ENCODE assay signal across 14 cellular contexts in the genomic region with DNA sequence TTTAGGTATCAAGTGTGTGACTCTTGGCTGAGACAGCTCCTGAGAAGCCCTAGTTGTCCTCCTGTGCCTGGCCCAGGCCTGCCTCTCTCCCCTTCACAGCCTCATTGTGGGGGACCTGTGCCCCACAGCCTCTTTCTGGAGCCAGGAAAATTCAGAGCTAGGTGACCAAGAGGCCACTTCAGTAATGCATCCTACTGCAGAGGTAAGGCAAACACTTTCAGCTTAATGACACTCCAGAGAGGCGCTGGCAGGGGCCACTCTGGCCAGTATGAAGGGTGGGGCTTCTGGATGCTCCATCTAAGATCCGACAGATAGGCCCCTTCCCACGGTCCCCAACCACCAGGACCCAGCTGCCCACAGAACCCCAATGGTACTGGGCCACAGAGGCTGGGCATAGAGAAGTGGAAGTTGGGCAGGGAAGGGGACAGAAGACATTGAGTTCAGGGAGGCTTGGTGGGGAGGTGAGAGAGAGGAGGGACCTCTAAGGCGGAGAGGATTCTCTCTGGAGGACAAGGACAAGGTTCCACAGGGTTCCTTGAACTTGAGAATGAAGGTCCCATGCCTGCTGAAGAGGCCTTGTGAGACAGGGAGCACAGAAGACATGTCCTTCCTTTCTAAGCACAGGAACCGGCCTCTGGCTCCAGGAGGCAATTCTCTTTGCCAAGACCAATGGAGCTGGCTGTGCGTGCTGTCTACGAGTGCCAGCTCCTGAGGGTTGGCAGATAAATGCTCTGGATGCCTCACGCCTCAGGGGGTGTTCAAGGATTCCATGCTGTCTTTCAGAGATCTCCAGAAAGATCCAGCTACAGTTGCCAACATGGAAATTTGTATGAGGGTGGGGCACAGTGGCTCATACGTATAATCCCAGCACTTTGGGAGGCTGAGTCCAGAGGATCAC. TPM values are rescaled to one million over a fixed set of nuclear protein-coding genes. Genes with fewer than 3 reads are reported as not detected.
DNase-seq lines count a peak whose midpoint lies in the region; ATAC-seq and TF ChIP-seq lines count a peak whose summit lies in the region.
"Had no signal": no experiment of that assay in that cellular context is flagged by ENCODE, and none has a peak within 500 bp of the region (broad histone marks: within the 10 kb centered on the region; RNA-seq: fewer than 3 reads in every experiment).

No MANE protein-coding gene starts in this region.

- peaks cover 35% of the 10 kb centered on the region for H3K4me1 Mint-ChIP-seq in HFFc6 (ENCODE audit: low read depth)
- H3K4me1 Mint-ChIP-seq in activated CD4-positive, alpha-beta T cell treated with anti-CD3 and anti-CD28 coated beads for 36 hours, result no peaks in the 10 kb centered on the region
- no peaks in the 10 kb centered on the region for H3K4me1 Mint-ChIP-seq in naive thymus-derived CD8-positive, alpha-beta T cell
- H3K4me1 Mint-ChIP-seq: activated CD4-positive, alpha-beta memory T cell treated with anti-CD3 and anti-CD28 coated beads, Interleukin-2, amount 10 ng/mL, durations not matched to agents 7 days and 5 days had no signal

- H3K9me3 ChIP-seq in left ventricle myocardium inferior (replicated peaks), result peaks cover 11% of the 10 kb centered on the region
- H3K9me3 ChIP-seq: mucosa of descending colon had no signal

- no peaks in the 10 kb centered on the region for H3K36me3 ChIP-seq in left ventricle myocardium inferior

- no peaks in the 10 kb centered on the region for H3K9me3 Mint-ChIP-seq in HFFc6
- H3K9me3 Mint-ChIP-seq in activated CD4-positive, alpha-beta T cell treated with anti-CD3 and anti-CD28 coated beads for 36 hours (ENCODE audit: low read depth), result no peaks in the 10 kb centered on the region
- no peaks in the 10 kb centered on the region for H3K9me3 Mint-ChIP-seq in naive thymus-derived CD8-positive, alpha-beta T cell
- H3K9me3 Mint-ChIP-seq: activated CD4-positive, alpha-beta memory T cell treated with anti-CD3 and anti-CD28 coated beads, Interleukin-2, amount 10 ng/mL, durations not matched to agents 7 days and 5 days; activated T-helper 1 cell treated with anti-CD3 and anti-CD28 coated beads, Interleukin-12 subunit alpha, Interleukin-12 subunit beta, Interleukin-2, Interleukin-4 antibody, amounts not matched to agents 30 ng/mL and 10 ng/mL and 1 ng/mL, durations not matched to agents 14 hours and 24 hours and 36 hours had no signal

- no peak overlapping the region for H3K4me3 Mint-ChIP-seq in HFFc6
- H3K4me3 Mint-ChIP-seq in activated CD4-positive, alpha-beta T cell treated with anti-CD3 and anti-CD28 coated beads for 36 hours, result no peak overlapping the region
- no peak overlapping the region for H3K4me3 Mint-ChIP-seq in naive thymus-derived CD8-positive, alpha-beta T cell
- H3K4me3 Mint-ChIP-seq: activated CD4-positive, alpha-beta memory T cell treated with anti-CD3 and anti-CD28 coated beads, Interleukin-2, amount 10 ng/mL, durations not matched to agents 7 days and 5 days; activated T-helper 1 cell treated with anti-CD3 and anti-CD28 coated beads, Interleukin-12 subunit alpha, Interleukin-12 subunit beta, Interleukin-2, Interleukin-4 antibody, amounts not matched to agents 30 ng/mL and 10 ng/mL and 1 ng/mL, durations not matched to agents 14 hours and 24 hours and 36 hours had no signal

- DNase-seq in HFFc6 (no peak), astrocyte of the hippocampus (ENCODE audit: low read depth, low spot score) (peak; percentile 33), left ventricle myocardium inferior (peak; percentile 49), posterior vena cava (ENCODE audit: low spot score) (peak; percentile 64), erythroblast (lab: John Stamatoyannopoulos, UW) (no peak)
- DNase-seq in activated CD4-positive, alpha-beta T cell treated with anti-CD3 and anti-CD28 coated beads for 36 hours, result no peak
- DNase-seq in naive thymus-derived CD8-positive, alpha-beta T cell, result no peak
- DNase-seq: activated CD4-positive, alpha-beta memory T cell treated with anti-CD3 and anti-CD28 coated beads, Interleukin-2, amount 10 ng/mL, durations not matched to agents 7 days and 5 days; NCI-H2227 treated with DMSO at 0.1 percent for 48 hours; stimulated activated CD4-positive, alpha-beta T cell treated with anti-CD3 and anti-CD28 coated beads, Interleukin-15, amount 100 ng/mL, for 24 hours had no signal

- POLR2A ChIA-PET in activated CD4-positive, alpha-beta T cell treated with anti-CD3 and anti-CD28 coated beads for 36 hours (lab: Charles Lee), result no interaction called here
- POLR2A ChIA-PET in naive thymus-derived CD8-positive, alpha-beta T cell (lab: Charles Lee), result no interaction called here

- TF ChIP-seq CTCF in HFFc6 (IDR thresholded peaks at IDR 0.05) (no peak), left ventricle myocardium inferior (IDR thresholded peaks at IDR 0.05; ENCODE audit: borderline replicate concordance) (no peak)

- intact Hi-C loops in left ventricle myocardium inferior (cut with micrococcal nuclease), result no loop called here
- intact Hi-C loops in posterior vena cava (cut with DNase I), result loop anchor here (1.0 to 10.0 kb wide), 2 partner anchors 31 to 647 kb away; no protein-coding TSS in a partner anchor
- intact Hi-C loops in activated CD4-positive, alpha-beta T cell treated with anti-CD3 and anti-CD28 coated beads for 36 hours (cut with DNase I, micrococcal nuclease), result no loop called here

- H3K27ac ChIP-seq in left ventricle myocardium inferior (replicated peaks), result peak overlapping the region; percentile 79
- H3K27ac ChIP-seq: parathyroid adenoma had no signal

- ATAC-seq in activated CD4-positive, alpha-beta T cell treated with anti-CD3 and anti-CD28 coated beads for 36 hours, result no peak
- no peak for ATAC-seq in naive thymus-derived CD8-positive, alpha-beta T cell
- no peak for ATAC-seq in HG03342 (IDR thresholded peaks at IDR 0.05; ENCODE audit: unreplicated experiment)
- ATAC-seq: mucosa of descending colon had no signal

- no peak for TF ChIP-seq POLR2A in erythroblast (IDR thresholded peaks at IDR 0.05; ENCODE audit: low read length)

- CTCF ChIA-PET in activated CD4-positive, alpha-beta T cell treated with anti-CD3 and anti-CD28 coated beads for 36 hours (lab: Charles Lee), result interaction anchor here (1.4 kb wide), 1 partner anchor 10 kb away, joined by 7 read pairs; no protein-coding TSS in a partner anchor

- no peak overlapping the region for H3K4me3 ChIP-seq in left ventricle myocardium inferior
- H3K4me3 ChIP-seq: mucosa of descending colon had no signal

- peak overlapping the region; percentile 57; the same call in 1 of the 2 replicates for H3K27ac Mint-ChIP-seq in HFFc6
- no peak overlapping the region for H3K27ac Mint-ChIP-seq in activated CD4-positive, alpha-beta T cell treated with anti-CD3 and anti-CD28 coated beads for 36 hours
- H3K27ac Mint-ChIP-seq in naive thymus-derived CD8-positive, alpha-beta T cell, result peak overlapping the region in 2 of 10 donors; percentile 9 to 78
- H3K27ac Mint-ChIP-seq: activated CD4-positive, alpha-beta memory T cell treated with anti-CD3 and anti-CD28 coated beads, Interleukin-2, amount 10 ng/mL, durations not matched to agents 7 days and 5 days; activated T-helper 1 cell treated with anti-CD3 and anti-CD28 coated beads, Interleukin-12 subunit alpha, Interleukin-12 subunit beta, Interleukin-2, Interleukin-4 antibody, amounts not matched to agents 30 ng/mL and 10 ng/mL and 1 ng/mL, durations not matched to agents 14 hours and 24 hours and 36 hours had no signal

- no peaks in the 10 kb centered on the region for H3K27me3 ChIP-seq in left ventricle myocardium inferior (ENCODE audit: low read depth)

- H3K36me3 Mint-ChIP-seq in HFFc6 (ENCODE audit: low read depth), result no peaks in the 10 kb centered on the region
- no peaks in the 10 kb centered on the region for H3K36me3 Mint-ChIP-seq in activated CD4-positive, alpha-beta T cell treated with anti-CD3 and anti-CD28 coated beads for 36 hours (ENCODE audit: low read depth)
- no peaks in the 10 kb centered on the region for H3K36me3 Mint-ChIP-seq in naive thymus-derived CD8-positive, alpha-beta T cell

- H3K27me3 Mint-ChIP-seq in HFFc6 (ENCODE audit: insufficient read depth), result no peaks in the 10 kb centered on the region
- H3K27me3 Mint-ChIP-seq in activated CD4-positive, alpha-beta T cell treated with anti-CD3 and anti-CD28 coated beads for 36 hours, result peaks cover 3% of the 10 kb centered on the region
- H3K27me3 Mint-ChIP-seq in naive thymus-derived CD8-positive, alpha-beta T cell, result peaks cover 0 to 41% (median 14%) of the 10 kb centered on the region in 5 donors

- peaks cover 41% of the 10 kb centered on the region for H3K4me1 ChIP-seq in left ventricle myocardium inferior
- H3K4me1 ChIP-seq: parathyroid adenoma had no signal

RNA-seq across cellular contexts. Expression of a gene that starts 46.4 kb away (rescaled TPM):
- 100 to 1,000 TPM in 5 of 6 experiments, 10 to 100 TPM in 1; 99.6 to 430 (median 111) TPM for total RNA-seq in HFFc6 (2021; fragmentation: NEBNext Ultra II Directional; extraction: Animal tissue kit (Norgen Biotek cat#: 25700))
- total RNA-seq in left ventricle myocardium inferior, result 846 TPM
- 100 to 1,000 TPM; 442 to 500 TPM for total RNA-seq in posterior vena cava
- total RNA-seq in activated CD4-positive, alpha-beta T cell treated with anti-CD3 and anti-CD28 coated beads for 36 hours, result under 1 TPM; 0.04 to 0.09 TPM
- not detected for total RNA-seq in naive thymus-derived CD8-positive, alpha-beta T cell
- not detected for polyA plus RNA-seq in naive thymus-derived CD8-positive, alpha-beta T cell
- total RNA-seq: activated T-helper 1 cell treated with anti-CD3 and anti-CD28 coated beads, Interleukin-12 subunit alpha, Interleukin-12 subunit beta, Interleukin-2, Interleukin-4 antibody, amounts not matched to agents 30 ng/mL and 10 ng/mL and 1 ng/mL, durations not matched to agents 14 hours and 24 hours and 36 hours had no signal

RNA-seq across cellular contexts. Expression of a gene that starts 49.1 kb away (rescaled TPM):
- 1 to 10 TPM; 1.2 to 4.4 (median 2.2) TPM for total RNA-seq in HFFc6 (2021; fragmentation: NEBNext Ultra II Directional; extraction: Animal tissue kit (Norgen Biotek cat#: 25700))
- total RNA-seq in left ventricle myocardium inferior (7.1 TPM), posterior vena cava (10 to 100 TPM; 12.9 to 18.6 TPM)
- total RNA-seq in activated CD4-positive, alpha-beta T cell treated with anti-CD3 and anti-CD28 coated beads for 36 hours, result not detected
- not detected for total RNA-seq in naive thymus-derived CD8-positive, alpha-beta T cell
- polyA plus RNA-seq in naive thymus-derived CD8-positive, alpha-beta T cell, result not detected
- total RNA-seq: activated CD4-positive, alpha-beta memory T cell treated with anti-CD3 and anti-CD28 coated beads, Interleukin-2, amount 10 ng/mL, durations not matched to agents 7 days and 5 days; activated T-helper 1 cell treated with anti-CD3 and anti-CD28 coated beads, Interleukin-12 subunit alpha, Interleukin-12 subunit beta, Interleukin-2, Interleukin-4 antibody, amounts not matched to agents 30 ng/mL and 10 ng/mL and 1 ng/mL, durations not matched to agents 14 hours and 24 hours and 36 hours had no signal

Comparison
In these comparisons a context has a peak if more than half of its experiments do, and no peak if none do; other contexts are left out.
1. DNase-seq: peak in astrocyte of the hippocampus (single experiment), left ventricle myocardium inferior (single experiment) and posterior vena cava (single experiment); none in HFFc6 (single experiment), activated CD4-positive, alpha-beta T cell treated with anti-CD3 and anti-CD28 coated beads for 36 hours (single experiment), naive thymus-derived CD8-positive, alpha-beta T cell (0 of 10) and erythroblast (0 of 2).
2. RNA of a gene that starts 46.4 kb away (total RNA-seq): 846 TPM in left ventricle myocardium inferior (single experiment), 442 to 500 TPM in posterior vena cava and 99.6 to 430 TPM in HFFc6; 0.04 to 0.09 TPM in activated CD4-positive, alpha-beta T cell treated with anti-CD3 and anti-CD28 coated beads for 36 hours and not detected in naive thymus-derived CD8-positive, alpha-beta T cell; every median in the first group is over 10 times any median in the second.
3. intact Hi-C loops: an anchor here in posterior vena cava (1.0 to 10.0 kb wide); none called in left ventricle myocardium inferior and activated CD4-positive, alpha-beta T cell treated with anti-CD3 and anti-CD28 coated beads for 36 hours.